Comparison of ENCODE assay signal across 1 cellular context in the genomic region with DNA sequence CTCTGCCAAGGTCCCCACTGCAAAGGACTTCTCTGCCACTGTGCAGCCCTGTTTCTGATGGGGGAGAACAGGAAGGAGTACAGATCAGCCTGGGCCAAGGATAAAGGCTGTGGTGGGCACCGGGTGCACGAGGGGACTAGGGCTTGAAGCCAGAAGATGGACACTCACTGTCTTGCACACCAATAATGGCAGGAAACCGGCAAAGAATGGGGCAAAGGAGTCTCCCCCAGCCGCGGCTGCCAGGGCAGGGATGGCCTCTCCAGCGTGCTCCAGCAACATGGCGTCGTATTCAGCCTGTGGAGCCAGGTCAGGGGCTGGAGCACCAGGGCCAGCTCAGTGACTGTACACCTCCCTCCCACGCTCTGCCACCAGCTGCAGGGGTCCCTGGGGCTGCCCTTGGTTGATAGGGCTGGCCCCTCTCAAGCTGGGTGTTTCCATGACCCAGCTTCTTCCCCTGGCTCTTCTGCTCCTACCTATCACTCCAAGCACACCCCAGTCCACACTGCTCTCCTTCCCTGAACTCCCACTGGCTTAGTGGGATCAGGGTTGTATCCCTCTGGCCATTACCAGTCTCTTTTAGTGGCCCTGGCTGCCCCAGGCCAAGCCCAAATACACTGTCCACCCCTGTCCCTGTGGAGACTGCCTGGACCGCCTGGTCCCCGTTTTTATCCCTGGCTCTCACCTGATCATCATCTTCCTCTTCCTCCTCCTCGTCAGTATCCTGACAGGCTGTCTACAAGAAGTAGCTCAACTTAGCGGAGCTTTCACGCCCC.
TF ChIP-seq lines count a peak whose summit lies in the region.

No MANE protein-coding gene starts in this region.

TF ChIP-seq in K562, 482 proteins besides CTCF, POLR2A, EP300 and RAD21:
- no peak for TF ChIP-seq U2AF2 (optimal IDR thresholded peaks at IDR 0.05; ENCODE audit: low read depth, low read length)
- peak; percentile 48 for TF ChIP-seq RBFOX2 (IDR thresholded peaks at IDR 0.05; ENCODE audit: low read depth, low read length)
- peak; percentile 3; the same call in 1 of the 2 replicates for TF ChIP-seq POLR2G (IDR thresholded peaks at IDR 0.05; ENCODE audit: low read depth, low read length)
